In the genomic region with DNA sequence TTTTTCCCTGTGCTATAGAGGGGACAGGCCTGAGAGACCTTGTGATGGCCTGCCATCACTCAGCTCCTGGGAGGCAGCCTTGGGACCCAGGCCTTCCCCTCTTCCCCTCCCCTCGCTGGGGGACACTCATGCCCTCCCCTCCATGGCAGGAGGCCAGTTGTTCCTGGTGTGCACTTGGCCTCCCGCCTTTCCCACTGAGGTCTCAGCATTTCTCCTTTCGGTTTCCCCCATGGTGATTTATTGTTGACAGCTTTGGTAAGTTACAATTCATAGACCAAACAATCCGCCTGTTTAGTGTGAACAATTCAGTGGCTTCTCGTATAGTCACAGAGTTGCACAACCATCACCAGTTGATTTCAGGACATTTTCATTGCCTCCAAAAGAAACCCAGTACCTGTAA, we compare ENCODE assay signal across 12 cellular contexts.
A peak's percentile ranks its signal among the peaks of the same experiment; 100 is the strongest.
DNase-seq lines count a peak whose midpoint lies in the region.
"Had no signal": no experiment of that assay in that cellular context is flagged by ENCODE, and none has a peak within 500 bp of the region (broad histone marks: within the 10 kb centered on the region; RNA-seq: fewer than 3 reads in every experiment).

No MANE protein-coding gene starts in this region.

- peak overlapping the region; percentile 68 for H3K27ac ChIP-seq in substantia nigra (ENCODE audit: low read depth, low read length, poor library complexity, severe bottlenecking)
- H3K27ac ChIP-seq: 22Rv1, esophagus squamous epithelium had no signal

- DNase-seq in DMS 273 (lab: John Stamatoyannopoulos, UW; ENCODE audit: unreplicated experiment) (peak; percentile 23), DMS 273 treated with DMSO at 0.1 percent for 48 hours (lab: John Stamatoyannopoulos, UW) (no peak), NOMO-1 treated with dmso at 0.1 percent for 144 hours (lab: John Stamatoyannopoulos, UW; ENCODE audit: unreplicated experiment) (peak; percentile 76), islet precursor cell (peak; percentile 26), substantia nigra (lab: John Stamatoyannopoulos, UW) (peak in 4 of 49 donors; percentile 27 to 45 (median 34)), NCI-H1048 (lab: John Stamatoyannopoulos, UW) (no peak), AG20443 (ENCODE audit: low spot score) (no peak), activated gamma-delta T cell (lab: John Stamatoyannopoulos, UW) (no peak)
- DNase-seq: activated CD4-positive, alpha-beta memory T cell treated with anti-CD3 and anti-CD28 coated beads, Interleukin-2, amount 10 ng/mL, durations not matched to agents 7 days and 5 days; esophagus squamous epithelium; mammary epithelial cell had no signal

Comparison
In these comparisons a context has a peak if more than half of its experiments do, and no peak if none do; other contexts are left out.
1. DNase-seq: peak in DMS 273 (single experiment), NOMO-1 treated with dmso at 0.1 percent for 144 hours (single experiment) and islet precursor cell (single experiment); none in DMS 273 treated with DMSO at 0.1 percent for 48 hours (single experiment), NCI-H1048 (single experiment), AG20443 (single experiment) and activated gamma-delta T cell (single experiment).